9 cellular contexts compared by ENCODE assay signal in genomic region chr20:34069341-34070078, GRCh38. TPM values are rescaled to one million over a fixed set of nuclear protein-coding genes. Genes with fewer than 3 reads are reported as not detected.
A peak's percentile ranks its signal among the peaks of the same experiment; 100 is the strongest.
DNase-seq lines count a peak whose midpoint lies in the region; ATAC-seq and TF ChIP-seq lines count a peak whose summit lies in the region.
"Had no signal": no experiment of that assay in that cellular context is flagged by ENCODE, and none has a peak within 500 bp of the region (broad histone marks: within the 10 kb centered on the region; RNA-seq: fewer than 3 reads in every experiment).

No MANE protein-coding gene starts in this region.

- no peaks in the 10 kb centered on the region for H3K9me3 ChIP-seq in NT2/D1 (ENCODE audit: insufficient read depth, low read length)
- H3K9me3 ChIP-seq in esophagus (ENCODE audit: control insufficient read depth in 2 of 2, insufficient read depth in 1 of 2, low read depth in 1 of 2, low read length in 1 of 2) = no peaks in the 10 kb centered on the region
- H3K9me3 ChIP-seq in stomach = no peaks in the 10 kb centered on the region

- no peak overlapping the region for H3K4me3 Mint-ChIP-seq in naive B cell
- H3K4me3 Mint-ChIP-seq: stimulated activated naive CD8-positive, alpha-beta T cell treated with anti-CD3 and anti-CD28 coated beads, Interleukin-15, Interleukin-2, amounts not matched to agents 100 ng/mL and 50 ng/mL, for 24 hours had no signal

- no peaks in the 10 kb centered on the region for H3K36me3 Mint-ChIP-seq in naive B cell

- no peaks in the 10 kb centered on the region for H3K27me3 ChIP-seq in NT2/D1 (ENCODE audit: insufficient read depth, insufficient read length)
- H3K27me3 ChIP-seq in esophagus (ENCODE audit: control insufficient read depth in 1 of 2, insufficient read depth in 2 of 2, low read length in 2 of 2) = no peaks in the 10 kb centered on the region
- no peaks in the 10 kb centered on the region for H3K27me3 ChIP-seq in stomach

- H3K27ac ChIP-seq in esophagus (ENCODE audit: low read depth in 2 of 2, low read length in 1 of 2) = peak overlapping the region; percentile 28 to 42
- peak overlapping the region in 3 of 5 donors; percentile 1 to 41 (median 39) for H3K27ac ChIP-seq in stomach

- no peak for TF ChIP-seq EP300 in stomach (IDR thresholded peaks at IDR 0.05)

- H3K4me3 ChIP-seq in NT2/D1 (ENCODE audit: insufficient read length, low read depth) (no peak overlapping the region), esophagus (ENCODE audit: low read depth in 1 of 2, low read length in 2 of 2) (no peak overlapping the region), stomach (no peak overlapping the region)

- ATAC-seq in Right ventricle myocardium inferior (peak; percentile 88), naive B cell (ENCODE audit: low read depth in 2 of 2) (peak; percentile 96 to 98)

- peak in 5 of 7 experiments; percentile 70 to 92 (median 84) for TF ChIP-seq CTCF in stomach (IDR thresholded peaks at IDR 0.05)

- no peaks in the 10 kb centered on the region for H3K9me3 Mint-ChIP-seq in naive B cell
- H3K9me3 Mint-ChIP-seq: stimulated activated naive CD8-positive, alpha-beta T cell treated with anti-CD3 and anti-CD28 coated beads, Interleukin-15, Interleukin-2, amounts not matched to agents 100 ng/mL and 50 ng/mL, for 24 hours had no signal

- no peaks in the 10 kb centered on the region for H3K27me3 Mint-ChIP-seq in naive B cell
- H3K27me3 Mint-ChIP-seq: stimulated activated naive CD8-positive, alpha-beta T cell treated with anti-CD3 and anti-CD28 coated beads, Interleukin-15, Interleukin-2, amounts not matched to agents 100 ng/mL and 50 ng/mL, for 24 hours had no signal

- H3K4me1 ChIP-seq in NT2/D1 (ENCODE audit: insufficient read depth, insufficient read length) (peaks cover 19% of the 10 kb centered on the region), esophagus (ENCODE audit: control insufficient read depth in 2 of 2, insufficient read depth in 2 of 2, low read length in 1 of 2) (peaks cover 3 to 4% of the 10 kb centered on the region in 2 donors), stomach (peaks cover 12 to 47% (median 31%) of the 10 kb centered on the region in 4 donors)

- 22 to 26% methylated on average over 7 of the region's 7 CpGs for WGBS in esophagus, 2 donors
- 15 to 23% (median 18%) methylated on average over 7 of the region's 7 CpGs for WGBS in stomach, 5 donors

- TF ChIP-seq POLR2A in stomach (IDR thresholded peaks at IDR 0.05) = no peak

- H3K36me3 ChIP-seq in NT2/D1 (ENCODE audit: insufficient read depth, insufficient read length, low read length) (peaks cover 31% of the 10 kb centered on the region), esophagus (ENCODE audit: control insufficient read depth in 2 of 2, insufficient read depth in 2 of 2, low read length in 1 of 2) (peaks cover 0 to 10% of the 10 kb centered on the region in 2 donors), stomach (peaks cover 15 to 41% (median 27%) of the 10 kb centered on the region in 4 donors)

- peaks cover 24 to 39% (median 28%) of the 10 kb centered on the region in 3 donors for H3K4me1 Mint-ChIP-seq in naive B cell

- H3K9ac ChIP-seq in NT2/D1 (ENCODE audit: insufficient read length, low read depth) = no peak overlapping the region

- DNase-seq in Right ventricle myocardium inferior (ENCODE audit: missing footprints) (no peak), cardiac septum (ENCODE audit: low spot score) (no peak), HUDEP-2 (lab: John Stamatoyannopoulos, UW; ENCODE audit: unreplicated experiment in 76 of 76) (peak in 60 of 76 experiments; percentile 9 to 67 (median 34)), NT2/D1 (ENCODE audit: low read depth, low spot score) (peak; percentile 86), activated T-cell treated with anti-CD3 and anti-CD28 coated beads for 24 hours (ENCODE audit: low read depth) (peak; percentile 37), naive B cell (peak; percentile 42), stomach (peak; percentile 86)

- intact Hi-C loops in Right ventricle myocardium inferior (cut with DNase I) (loop anchor here (1.0 to 5.0 kb wide), 5 partner anchors 76 to 277 kb away; partner anchors contain the start of gene RALY), cardiac septum (cut with DNase I) (loop anchor here (2.0 to 5.0 kb wide), 4 partner anchors 72 to 277 kb away; no protein-coding TSS in a partner anchor), stomach (cut with DNase I; ENCODE audit: low total_unique reads) (loop anchor here (5.0 to 10.0 kb wide), 3 partner anchors 75 to 202 kb away; partner anchors contain the start of gene RALY)

- H3K27ac Mint-ChIP-seq in naive B cell = peak overlapping the region in 3 of 6 donors; percentile 69 to 83 (median 78)
- H3K27ac Mint-ChIP-seq: stimulated activated naive CD8-positive, alpha-beta T cell treated with anti-CD3 and anti-CD28 coated beads, Interleukin-15, Interleukin-2, amounts not matched to agents 100 ng/mL and 50 ng/mL, for 24 hours had no signal

RNA-seq across cellular contexts. Expression of gene EIF2S2, which starts 42.5 kb away (rescaled TPM):
- 43.7 TPM for total RNA-seq in Right ventricle myocardium inferior
- total RNA-seq in cardiac septum = 38.3 TPM
- 10 to 100 TPM; 25.7 to 62.3 TPM for polyA plus RNA-seq in esophagus
- polyA plus RNA-seq in naive B cell (ENCODE audit: low read depth in 6 of 6) = 10 to 100 TPM; 17.5 to 24.6 (median 18.4) TPM
- 10 to 100 TPM; 26.6 to 51.2 (median 42.9) TPM for total RNA-seq in stomach
- 10 to 100 TPM; 41.5 to 92.4 (median 56.5) TPM for polyA plus RNA-seq in stomach

Comparison
In these comparisons a context has a peak if more than half of its experiments do, and no peak if none do; other contexts are left out.
1. DNase-seq: peak in HUDEP-2 (60 of 76), NT2/D1 (single experiment), activated T-cell treated with anti-CD3 and anti-CD28 coated beads for 24 hours (single experiment), naive B cell (single experiment) and stomach (single experiment); none in Right ventricle myocardium inferior (single experiment) and cardiac septum (single experiment).